Comparison of ENCODE assay signal across 1 cellular context in the genomic region with DNA sequence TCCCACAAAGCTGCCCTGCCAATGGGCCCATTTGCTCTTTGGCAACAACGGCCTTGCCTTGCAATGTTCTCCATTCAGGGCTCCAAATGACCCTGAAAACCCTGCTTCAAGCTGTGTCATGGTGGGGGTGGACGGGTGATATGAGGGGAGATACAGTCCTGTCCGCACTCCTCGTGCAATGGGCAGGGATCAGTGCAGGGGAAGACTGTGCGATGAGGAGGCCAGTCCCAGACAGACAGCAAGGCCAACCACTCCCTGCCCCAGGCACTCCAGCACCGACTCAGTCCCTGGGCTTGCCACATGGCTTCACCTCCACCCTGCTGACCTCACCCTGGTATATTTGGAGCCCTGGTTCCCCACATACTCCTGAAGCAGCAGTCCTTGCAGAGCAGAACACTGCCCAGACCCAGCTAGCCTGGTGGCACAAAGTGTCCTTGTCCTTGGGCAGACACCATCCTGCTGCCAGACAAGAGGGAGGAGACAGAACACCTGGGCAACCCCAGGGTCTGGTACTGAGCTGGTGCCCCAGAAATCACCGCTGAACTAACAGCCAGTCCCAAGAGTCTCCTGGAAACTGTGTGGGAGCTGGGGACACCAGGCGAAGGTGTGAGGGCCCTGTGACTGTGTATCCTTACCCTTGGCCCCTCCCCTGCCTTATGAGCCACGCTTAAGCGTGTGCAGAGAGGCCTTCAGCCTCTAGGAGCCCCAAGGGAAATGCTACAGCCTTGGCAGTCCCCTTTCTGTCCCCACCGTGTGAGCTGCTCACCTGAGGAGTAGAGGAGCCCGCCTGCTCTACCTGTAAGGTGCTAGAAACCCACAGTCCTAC.
A peak's percentile ranks its signal among the peaks of the same experiment; 100 is the strongest.
TF ChIP-seq lines count a peak whose summit lies in the region.

No MANE protein-coding gene starts in this region.

TF ChIP-seq in K562, 482 proteins besides CTCF, POLR2A, EP300 and RAD21 (continued from another document and continues in another):
- TF ChIP-seq, protein P1, sequence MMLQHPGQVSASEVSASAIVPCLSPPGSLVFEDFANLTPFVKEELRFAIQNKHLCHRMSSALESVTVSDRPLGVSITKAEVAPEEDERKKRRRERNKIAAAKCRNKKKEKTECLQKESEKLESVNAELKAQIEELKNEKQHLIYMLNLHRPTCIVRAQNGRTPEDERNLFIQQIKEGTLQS (IDR thresholded peaks at IDR 0.05): 0 out of 2 replicates have a peak, but pooled peaks have one; percentile 10
- TF ChIP-seq, protein P1 (CRISPR knock-in tag; conservative IDR thresholded peaks at IDR 0.05): no peak
- TF ChIP-seq PHF21A (IDR thresholded peaks at IDR 0.05; ENCODE audit: borderline replicate concordance, low read depth) (no peak), RBFOX2 (IDR thresholded peaks at IDR 0.05; ENCODE audit: low read depth, low read length) (0 out of 2 replicates have a peak, but pooled peaks have one; percentile 27), LEF1 (IDR thresholded peaks at IDR 0.05) (peak; percentile 60; the same call in 1 of the 2 replicates), NRF1 (conservative IDR thresholded peaks at IDR 0.05 in 1 of 2, IDR thresholded peaks at IDR 0.05 in 1 of 2) (peak in 1 of 2 experiments; percentile 30; a peak in 2 of 4 replicates), SRSF7 (optimal IDR thresholded peaks at IDR 0.05; ENCODE audit: low read depth, low read length) (no peak), TCF3 (CRISPR knock-in tag; IDR thresholded peaks at IDR 0.05) (no peak), SP2 (IDR thresholded peaks at IDR 0.05; ENCODE audit: extremely low read depth, low read depth, low read length, poor library complexity, severe bottlenecking) (no peak), EP400 (IDR thresholded peaks at IDR 0.05) (peak; percentile 71), TAL1 (IDR thresholded peaks at IDR 0.05) (no peak), RAD51 (IDR thresholded peaks at IDR 0.05; ENCODE audit: borderline replicate concordance, low read depth) (no peak), ASH1L (IDR thresholded peaks at IDR 0.05; ENCODE audit: borderline replicate concordance, low read depth, partially characterized antibody) (no peak), TCFL5 (CRISPR knock-in tag; conservative IDR thresholded peaks at IDR 0.05) (no peak), ZNF121 (CRISPR knock-in tag; conservative IDR thresholded peaks at IDR 0.05) (no peak), C11orf30 (IDR thresholded peaks at IDR 0.05; ENCODE audit: low read depth) (peak; percentile 73), JUND (IDR thresholded peaks at IDR 0.05; ENCODE audit: borderline replicate concordance, low read depth, low read length) (0 out of 2 replicates have a peak, but pooled peaks have one; percentile 39), JUND (tag; IDR thresholded peaks at IDR 0.05; ENCODE audit: borderline replicate concordance, low read depth, low read length) (0 out of 3 replicates have a peak, but pooled peaks have one; percentile 19), ZC3H11A (IDR thresholded peaks at IDR 0.05; ENCODE audit: low read depth, low read length) (no peak), ZNF253 (CRISPR knock-in tag; conservative IDR thresholded peaks at IDR 0.05) (no peak), CEBPG (CRISPR knock-in tag; IDR thresholded peaks at IDR 0.05) (no peak; the same call in 1 of the 2 replicates), CEBPG (tag; conservative IDR thresholded peaks at IDR 0.05 in 1 of 2, IDR thresholded peaks at IDR 0.05 in 1 of 2) (peak in 1 of 2 experiments; percentile 52; a peak in 1 of 4 replicates), MCM3 (IDR thresholded peaks at IDR 0.05) (no peak), CEBPB (tag; IDR thresholded peaks at IDR 0.05) (peak; percentile 44; the same call in 1 of the 2 replicates), SRSF1 (IDR thresholded peaks at IDR 0.05; ENCODE audit: low read depth, low read length) (no peak), MAFK (IDR thresholded peaks at IDR 0.05; ENCODE audit: low read length) (peak; percentile 44; the same call in 1 of the 2 replicates), SMAD3 (CRISPR knock-in tag; conservative IDR thresholded peaks at IDR 0.05) (no peak), MAFF (IDR thresholded peaks at IDR 0.05; ENCODE audit: low read length) (peak; percentile 69; the same call in 1 of the 2 replicates)
- TF ChIP-seq, protein P2, sequence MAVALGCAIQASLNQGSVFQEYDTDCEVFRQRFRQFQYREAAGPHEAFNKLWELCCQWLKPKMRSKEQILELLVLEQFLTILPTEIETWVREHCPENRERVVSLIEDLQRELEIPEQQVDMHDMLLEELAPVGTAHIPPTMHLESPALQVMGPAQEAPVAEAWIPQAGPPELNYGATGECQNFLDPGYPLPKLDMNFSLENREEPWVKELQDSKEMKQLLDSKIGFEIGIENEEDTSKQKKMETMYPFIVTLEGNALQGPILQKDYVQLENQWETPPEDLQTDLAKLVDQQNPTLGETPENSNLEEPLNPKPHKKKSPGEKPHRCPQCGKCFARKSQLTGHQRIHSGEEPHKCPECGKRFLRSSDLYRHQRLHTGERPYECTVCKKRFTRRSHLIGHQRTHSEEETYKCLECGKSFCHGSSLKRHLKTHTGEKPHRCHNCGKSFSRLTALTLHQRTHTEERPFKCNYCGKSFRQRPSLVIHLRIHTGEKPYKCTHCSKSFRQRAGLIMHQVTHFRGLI (CRISPR knock-in tag; IDR thresholded peaks at IDR 0.05): no peak
- TF ChIP-seq, protein P3, sequence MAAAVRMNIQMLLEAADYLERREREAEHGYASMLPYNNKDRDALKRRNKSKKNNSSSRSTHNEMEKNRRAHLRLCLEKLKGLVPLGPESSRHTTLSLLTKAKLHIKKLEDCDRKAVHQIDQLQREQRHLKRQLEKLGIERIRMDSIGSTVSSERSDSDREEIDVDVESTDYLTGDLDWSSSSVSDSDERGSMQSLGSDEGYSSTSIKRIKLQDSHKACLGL (CRISPR knock-in tag; IDR thresholded peaks at IDR 0.05; ENCODE audit: borderline replicate concordance, poor library complexity, severe bottlenecking): no peak
- TF ChIP-seq, protein P4, sequence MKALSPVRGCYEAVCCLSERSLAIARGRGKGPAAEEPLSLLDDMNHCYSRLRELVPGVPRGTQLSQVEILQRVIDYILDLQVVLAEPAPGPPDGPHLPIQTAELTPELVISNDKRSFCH (CRISPR knock-in tag; IDR thresholded peaks at IDR 0.05): no peak
- TF ChIP-seq, protein P4 (tag; IDR thresholded peaks at IDR 0.05): no peak
- TF ChIP-seq, protein P5, sequence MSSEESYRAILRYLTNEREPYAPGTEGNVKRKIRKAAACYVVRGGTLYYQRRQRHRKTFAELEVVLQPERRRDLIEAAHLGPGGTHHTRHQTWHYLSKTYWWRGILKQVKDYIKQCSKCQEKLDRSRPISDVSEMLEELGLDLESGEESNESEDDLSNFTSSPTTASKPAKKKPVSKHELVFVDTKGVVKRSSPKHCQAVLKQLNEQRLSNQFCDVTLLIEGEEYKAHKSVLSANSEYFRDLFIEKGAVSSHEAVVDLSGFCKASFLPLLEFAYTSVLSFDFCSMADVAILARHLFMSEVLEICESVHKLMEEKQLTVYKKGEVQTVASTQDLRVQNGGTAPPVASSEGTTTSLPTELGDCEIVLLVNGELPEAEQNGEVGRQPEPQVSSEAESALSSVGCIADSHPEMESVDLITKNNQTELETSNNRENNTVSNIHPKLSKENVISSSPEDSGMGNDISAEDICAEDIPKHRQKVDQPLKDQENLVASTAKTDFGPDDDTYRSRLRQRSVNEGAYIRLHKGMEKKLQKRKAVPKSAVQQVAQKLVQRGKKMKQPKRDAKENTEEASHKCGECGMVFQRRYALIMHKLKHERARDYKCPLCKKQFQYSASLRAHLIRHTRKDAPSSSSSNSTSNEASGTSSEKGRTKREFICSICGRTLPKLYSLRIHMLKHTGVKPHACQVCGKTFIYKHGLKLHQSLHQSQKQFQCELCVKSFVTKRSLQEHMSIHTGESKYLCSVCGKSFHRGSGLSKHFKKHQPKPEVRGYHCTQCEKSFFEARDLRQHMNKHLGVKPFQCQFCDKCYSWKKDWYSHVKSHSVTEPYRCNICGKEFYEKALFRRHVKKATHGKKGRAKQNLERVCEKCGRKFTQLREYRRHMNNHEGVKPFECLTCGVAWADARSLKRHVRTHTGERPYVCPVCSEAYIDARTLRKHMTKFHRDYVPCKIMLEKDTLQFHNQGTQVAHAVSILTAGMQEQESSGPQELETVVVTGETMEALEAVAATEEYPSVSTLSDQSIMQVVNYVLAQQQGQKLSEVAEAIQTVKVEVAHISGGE (CRISPR knock-in tag; IDR thresholded peaks at IDR 0.05): peak in 1 of 3 experiments; percentile 61; a peak in 1 of 6 replicates
- TF ChIP-seq, protein P6, sequence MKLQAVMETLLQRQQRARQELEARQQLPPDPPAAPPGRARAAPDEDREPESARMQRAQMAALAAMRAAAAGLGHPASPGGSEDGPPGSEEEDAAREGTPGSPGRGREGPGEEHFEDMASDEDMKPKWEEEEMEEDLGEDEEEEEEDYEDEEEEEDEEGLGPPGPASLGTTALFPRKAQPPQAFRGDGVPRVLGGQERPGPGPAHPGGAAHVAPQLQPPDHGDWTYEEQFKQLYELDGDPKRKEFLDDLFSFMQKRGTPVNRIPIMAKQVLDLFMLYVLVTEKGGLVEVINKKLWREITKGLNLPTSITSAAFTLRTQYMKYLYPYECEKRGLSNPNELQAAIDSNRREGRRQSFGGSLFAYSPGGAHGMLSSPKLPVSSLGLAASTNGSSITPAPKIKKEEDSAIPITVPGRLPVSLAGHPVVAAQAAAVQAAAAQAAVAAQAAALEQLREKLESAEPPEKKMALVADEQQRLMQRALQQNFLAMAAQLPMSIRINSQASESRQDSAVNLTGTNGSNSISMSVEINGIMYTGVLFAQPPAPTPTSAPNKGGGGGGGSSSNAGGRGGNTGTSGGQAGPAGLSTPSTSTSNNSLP (IDR thresholded peaks at IDR 0.05; ENCODE audit: borderline replicate concordance, low read depth, low read length): no peak
- TF ChIP-seq, protein P7, sequence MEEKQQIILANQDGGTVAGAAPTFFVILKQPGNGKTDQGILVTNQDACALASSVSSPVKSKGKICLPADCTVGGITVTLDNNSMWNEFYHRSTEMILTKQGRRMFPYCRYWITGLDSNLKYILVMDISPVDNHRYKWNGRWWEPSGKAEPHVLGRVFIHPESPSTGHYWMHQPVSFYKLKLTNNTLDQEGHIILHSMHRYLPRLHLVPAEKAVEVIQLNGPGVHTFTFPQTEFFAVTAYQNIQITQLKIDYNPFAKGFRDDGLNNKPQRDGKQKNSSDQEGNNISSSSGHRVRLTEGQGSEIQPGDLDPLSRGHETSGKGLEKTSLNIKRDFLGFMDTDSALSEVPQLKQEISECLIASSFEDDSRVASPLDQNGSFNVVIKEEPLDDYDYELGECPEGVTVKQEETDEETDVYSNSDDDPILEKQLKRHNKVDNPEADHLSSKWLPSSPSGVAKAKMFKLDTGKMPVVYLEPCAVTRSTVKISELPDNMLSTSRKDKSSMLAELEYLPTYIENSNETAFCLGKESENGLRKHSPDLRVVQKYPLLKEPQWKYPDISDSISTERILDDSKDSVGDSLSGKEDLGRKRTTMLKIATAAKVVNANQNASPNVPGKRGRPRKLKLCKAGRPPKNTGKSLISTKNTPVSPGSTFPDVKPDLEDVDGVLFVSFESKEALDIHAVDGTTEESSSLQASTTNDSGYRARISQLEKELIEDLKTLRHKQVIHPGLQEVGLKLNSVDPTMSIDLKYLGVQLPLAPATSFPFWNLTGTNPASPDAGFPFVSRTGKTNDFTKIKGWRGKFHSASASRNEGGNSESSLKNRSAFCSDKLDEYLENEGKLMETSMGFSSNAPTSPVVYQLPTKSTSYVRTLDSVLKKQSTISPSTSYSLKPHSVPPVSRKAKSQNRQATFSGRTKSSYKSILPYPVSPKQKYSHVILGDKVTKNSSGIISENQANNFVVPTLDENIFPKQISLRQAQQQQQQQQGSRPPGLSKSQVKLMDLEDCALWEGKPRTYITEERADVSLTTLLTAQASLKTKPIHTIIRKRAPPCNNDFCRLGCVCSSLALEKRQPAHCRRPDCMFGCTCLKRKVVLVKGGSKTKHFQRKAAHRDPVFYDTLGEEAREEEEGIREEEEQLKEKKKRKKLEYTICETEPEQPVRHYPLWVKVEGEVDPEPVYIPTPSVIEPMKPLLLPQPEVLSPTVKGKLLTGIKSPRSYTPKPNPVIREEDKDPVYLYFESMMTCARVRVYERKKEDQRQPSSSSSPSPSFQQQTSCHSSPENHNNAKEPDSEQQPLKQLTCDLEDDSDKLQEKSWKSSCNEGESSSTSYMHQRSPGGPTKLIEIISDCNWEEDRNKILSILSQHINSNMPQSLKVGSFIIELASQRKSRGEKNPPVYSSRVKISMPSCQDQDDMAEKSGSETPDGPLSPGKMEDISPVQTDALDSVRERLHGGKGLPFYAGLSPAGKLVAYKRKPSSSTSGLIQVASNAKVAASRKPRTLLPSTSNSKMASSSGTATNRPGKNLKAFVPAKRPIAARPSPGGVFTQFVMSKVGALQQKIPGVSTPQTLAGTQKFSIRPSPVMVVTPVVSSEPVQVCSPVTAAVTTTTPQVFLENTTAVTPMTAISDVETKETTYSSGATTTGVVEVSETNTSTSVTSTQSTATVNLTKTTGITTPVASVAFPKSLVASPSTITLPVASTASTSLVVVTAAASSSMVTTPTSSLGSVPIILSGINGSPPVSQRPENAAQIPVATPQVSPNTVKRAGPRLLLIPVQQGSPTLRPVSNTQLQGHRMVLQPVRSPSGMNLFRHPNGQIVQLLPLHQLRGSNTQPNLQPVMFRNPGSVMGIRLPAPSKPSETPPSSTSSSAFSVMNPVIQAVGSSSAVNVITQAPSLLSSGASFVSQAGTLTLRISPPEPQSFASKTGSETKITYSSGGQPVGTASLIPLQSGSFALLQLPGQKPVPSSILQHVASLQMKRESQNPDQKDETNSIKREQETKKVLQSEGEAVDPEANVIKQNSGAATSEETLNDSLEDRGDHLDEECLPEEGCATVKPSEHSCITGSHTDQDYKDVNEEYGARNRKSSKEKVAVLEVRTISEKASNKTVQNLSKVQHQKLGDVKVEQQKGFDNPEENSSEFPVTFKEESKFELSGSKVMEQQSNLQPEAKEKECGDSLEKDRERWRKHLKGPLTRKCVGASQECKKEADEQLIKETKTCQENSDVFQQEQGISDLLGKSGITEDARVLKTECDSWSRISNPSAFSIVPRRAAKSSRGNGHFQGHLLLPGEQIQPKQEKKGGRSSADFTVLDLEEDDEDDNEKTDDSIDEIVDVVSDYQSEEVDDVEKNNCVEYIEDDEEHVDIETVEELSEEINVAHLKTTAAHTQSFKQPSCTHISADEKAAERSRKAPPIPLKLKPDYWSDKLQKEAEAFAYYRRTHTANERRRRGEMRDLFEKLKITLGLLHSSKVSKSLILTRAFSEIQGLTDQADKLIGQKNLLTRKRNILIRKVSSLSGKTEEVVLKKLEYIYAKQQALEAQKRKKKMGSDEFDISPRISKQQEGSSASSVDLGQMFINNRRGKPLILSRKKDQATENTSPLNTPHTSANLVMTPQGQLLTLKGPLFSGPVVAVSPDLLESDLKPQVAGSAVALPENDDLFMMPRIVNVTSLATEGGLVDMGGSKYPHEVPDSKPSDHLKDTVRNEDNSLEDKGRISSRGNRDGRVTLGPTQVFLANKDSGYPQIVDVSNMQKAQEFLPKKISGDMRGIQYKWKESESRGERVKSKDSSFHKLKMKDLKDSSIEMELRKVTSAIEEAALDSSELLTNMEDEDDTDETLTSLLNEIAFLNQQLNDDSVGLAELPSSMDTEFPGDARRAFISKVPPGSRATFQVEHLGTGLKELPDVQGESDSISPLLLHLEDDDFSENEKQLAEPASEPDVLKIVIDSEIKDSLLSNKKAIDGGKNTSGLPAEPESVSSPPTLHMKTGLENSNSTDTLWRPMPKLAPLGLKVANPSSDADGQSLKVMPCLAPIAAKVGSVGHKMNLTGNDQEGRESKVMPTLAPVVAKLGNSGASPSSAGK (IDR thresholded peaks at IDR 0.05): peak; percentile 85
- TF ChIP-seq, protein P8, sequence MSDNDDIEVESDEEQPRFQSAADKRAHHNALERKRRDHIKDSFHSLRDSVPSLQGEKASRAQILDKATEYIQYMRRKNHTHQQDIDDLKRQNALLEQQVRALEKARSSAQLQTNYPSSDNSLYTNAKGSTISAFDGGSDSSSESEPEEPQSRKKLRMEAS (CRISPR knock-in tag; IDR thresholded peaks at IDR 0.05): peak; percentile 69
